In the genomic region with DNA sequence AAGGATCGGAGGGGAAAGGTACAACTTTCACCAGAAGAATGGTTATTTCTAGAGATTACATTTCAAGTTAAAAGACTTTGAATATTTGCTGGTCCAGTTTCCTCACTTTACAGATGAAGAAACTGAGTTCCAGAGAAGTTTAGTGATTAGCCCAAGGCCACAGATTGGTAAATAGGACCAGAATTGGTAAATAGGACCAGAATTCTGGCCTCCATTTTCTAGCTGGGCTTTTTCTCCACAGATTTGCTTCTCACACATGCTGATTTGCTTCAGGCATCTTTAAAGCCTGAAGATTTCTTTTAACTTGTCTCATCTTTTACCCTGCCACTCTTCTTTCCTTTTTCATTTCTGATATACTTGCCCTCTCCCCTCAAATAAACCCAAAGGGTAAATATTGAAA, we compare ENCODE assay signal across 22 cellular contexts. TPM values are rescaled to one million over a fixed set of nuclear protein-coding genes. Genes with fewer than 3 reads are reported as not detected.
DNase-seq lines count a peak whose midpoint lies in the region; TF ChIP-seq lines count a peak whose summit lies in the region.
"Had no signal": no experiment of that assay in that cellular context is flagged by ENCODE, and none has a peak within 500 bp of the region (broad histone marks: within the 10 kb centered on the region; RNA-seq: fewer than 3 reads in every experiment).

No MANE protein-coding gene starts in this region.

- H3K36me3 ChIP-seq in Karpas-422 (ENCODE audit: insufficient read depth, low read length) = no peaks in the 10 kb centered on the region
- no peaks in the 10 kb centered on the region for H3K36me3 ChIP-seq in endodermal cell (ENCODE audit: control insufficient read depth, insufficient read depth, low read length)

- H3K9me3 ChIP-seq in H9 (ENCODE audit: control insufficient read depth, low read depth, low read length) (no peaks in the 10 kb centered on the region), Karpas-422 (ENCODE audit: low read length) (no peaks in the 10 kb centered on the region), endodermal cell (ENCODE audit: control insufficient read depth, low read length) (no peaks in the 10 kb centered on the region)
- H3K9me3 ChIP-seq: A549, Caco-2, SK-N-SH had no signal

- no peak overlapping the region for H2BK15ac ChIP-seq in H9 (ENCODE audit: low read depth, low read length)

- H2BK12ac ChIP-seq in H9 (ENCODE audit: insufficient read length, low read depth, low read length) = no peak overlapping the region

- no peak overlapping the region for H2AK5ac ChIP-seq in H9 (ENCODE audit: insufficient read length, low read length)

- H3K4me2 ChIP-seq in H9 (ENCODE audit: insufficient read depth, insufficient read length, low read length) (no peak overlapping the region), Karpas-422 (ENCODE audit: low read depth, low read length, poor library complexity, severe bottlenecking) (no peak overlapping the region)
- H3K4me2 ChIP-seq: A549, SK-N-SH had no signal

- H3K9ac ChIP-seq in H9 (ENCODE audit: extremely low read depth, insufficient read length, low read length) (no peak overlapping the region), Karpas-422 (ENCODE audit: low read length) (no peak overlapping the region), endodermal cell (ENCODE audit: extremely low read depth, low read length, poor library complexity, severe bottlenecking) (no peak overlapping the region)
- H3K9ac ChIP-seq: SK-N-SH had no signal

- H3K4me3 ChIP-seq in Karpas-422 (ENCODE audit: low read length) = no peak overlapping the region
- H3K4me3 ChIP-seq in endodermal cell (ENCODE audit: low read length) = no peak overlapping the region
- H3K4me3 ChIP-seq: A549 had no signal

- no peaks in the 10 kb centered on the region for H3K36me3 Mint-ChIP-seq in H9 (ENCODE audit: insufficient read depth in 1 of 3, low read depth in 3 of 3)
- no peaks in the 10 kb centered on the region for H3K36me3 Mint-ChIP-seq in endodermal cell (ENCODE audit: low read depth)
- H3K36me3 Mint-ChIP-seq in neural crest cell (ENCODE audit: low read depth) = no peaks in the 10 kb centered on the region

- H4K8ac ChIP-seq in H9 (replicated peaks; ENCODE audit: insufficient read length, low read depth, low read length) = no peak overlapping the region

- no peak for DNase-seq in H9
- no peak for DNase-seq in Karpas-422
- DNase-seq in endodermal cell = no peak
- no peak for DNase-seq in neural crest cell (ENCODE audit: low read depth, low spot score)
- DNase-seq in Kasumi-1 (lab: John Stamatoyannopoulos, UW) = no peak
- no peak for DNase-seq in NCI-H82 treated with DMSO at 0.1 percent for 48 hours (lab: John Stamatoyannopoulos, UW; ENCODE audit: unreplicated experiment)
- no peak for DNase-seq in NCI-H2029 (lab: John Stamatoyannopoulos, UW)
- DNase-seq in NCI-H1436 treated with DMSO at 0.1 percent for 48 hours (lab: John Stamatoyannopoulos, UW) = no peak
- DNase-seq: Caco-2; CD4-positive, alpha-beta T cell; GDM1; GOT3; HFFc6; NCI-H1436; NCI-H2081; NCI-H2171 treated with DMSO at 0.1 percent for 48 hours; NCI-H69; NK-92 treated with Interleukin-12 subunit alpha and Interleukin-12 subunit beta, amount 100 ng/mL, for 24 hours; SHP77; SK-N-SH had no signal

- no peak overlapping the region for H4K5ac ChIP-seq in H9 (ENCODE audit: insufficient read length, low read depth, low read length)

- H3K27ac Mint-ChIP-seq in H9 (peak overlapping the region; percentile 92 to 100 (median 95); a peak in 6 of 7 replicates), endodermal cell (peak overlapping the region; percentile 53), neural crest cell (ENCODE audit: unreplicated experiment) (peak overlapping the region; percentile 32)
- H3K27ac Mint-ChIP-seq: CD4-positive, alpha-beta T cell; HFFc6 had no signal

- H3T11ph ChIP-seq in H9 (ENCODE audit: low read length) = no peak overlapping the region

- H3K4me1 ChIP-seq in H9 (ENCODE audit: insufficient read depth, low read length) (peaks cover 2% of the 10 kb centered on the region; the same call in 1 of the 2 replicates), Karpas-422 (ENCODE audit: low read length) (peaks cover 23% of the 10 kb centered on the region), endodermal cell (ENCODE audit: control insufficient read depth, insufficient read depth, low read length) (peaks cover 3% of the 10 kb centered on the region)

- H3K27ac ChIP-seq in H9 (ENCODE audit: insufficient read length, low read depth, low read length) (peak overlapping the region; percentile 56), Karpas-422 (ENCODE audit: low read length) (no peak overlapping the region), endodermal cell (ENCODE audit: low read depth, low read length) (no peak overlapping the region)
- H3K27ac ChIP-seq: A549 had no signal

- H3K23me2 ChIP-seq in H9 (ENCODE audit: insufficient read length, low read depth, low read length, poor library complexity, severe bottlenecking) = peaks cover 18% of the 10 kb centered on the region

- H2AFZ ChIP-seq in H9 (ENCODE audit: low read length) (no peak overlapping the region), Karpas-422 (ENCODE audit: low read length) (peak overlapping the region; percentile 60)

- no peak overlapping the region for H2BK5ac ChIP-seq in H9 (ENCODE audit: insufficient read length, low read length)

- H3K18ac ChIP-seq in H9 (ENCODE audit: insufficient read length, low read depth, low read length) = no peak overlapping the region

- H3K9me3 Mint-ChIP-seq in H9 (no peaks in the 10 kb centered on the region; a peak in 1 of 5 replicates), endodermal cell (no peaks in the 10 kb centered on the region), neural crest cell (no peaks in the 10 kb centered on the region)
- H3K9me3 Mint-ChIP-seq: HFFc6 had no signal

- no peaks in the 10 kb centered on the region for H3K79me1 ChIP-seq in H9 (ENCODE audit: insufficient read depth, low read depth, low read length, poor library complexity, severe bottlenecking)

- H3K4me3 Mint-ChIP-seq in H9 (peak overlapping the region in 1 of 2 experiments; percentile 22; a peak in 2 of 5 replicates), endodermal cell (no peak overlapping the region), neural crest cell (peak overlapping the region; percentile 64)
- H3K4me3 Mint-ChIP-seq: CD4-positive, alpha-beta T cell; HFFc6 had no signal

- whole genome bisulfite sequencing in H9 (ENCODE audit: extremely low coverage, insufficient read length, low lambda C conversion rate) = no CpG with 5 or more reads among the region's 1 CpG
- 92% methylated on average over 1 of the region's 1 CpG; no CpG with 5 or more reads in 1 of the 2 experiments for WGBS in endodermal cell (ENCODE audit: insufficient coverage in 1 of 2, insufficient read length in 1 of 2), 2 experiments

- H3K14ac ChIP-seq in H9 (ENCODE audit: insufficient read depth, low read length) = no peak overlapping the region

- no peak overlapping the region for H2BK20ac ChIP-seq in H9 (ENCODE audit: low read depth, low read length, poor library complexity, severe bottlenecking)

- H3K27me3 Mint-ChIP-seq in H9 (ENCODE audit: low read depth) (no peaks in the 10 kb centered on the region), endodermal cell (ENCODE audit: insufficient read depth) (no peaks in the 10 kb centered on the region), neural crest cell (ENCODE audit: low read depth) (no peaks in the 10 kb centered on the region)

- H3K79me2 ChIP-seq in H9 (ENCODE audit: insufficient read depth, low read length) = peaks cover 2% of the 10 kb centered on the region; the same call in 1 of the 2 replicates
- H3K79me2 ChIP-seq in Karpas-422 (ENCODE audit: low read length) = no peaks in the 10 kb centered on the region

- no peak overlapping the region for H4K91ac ChIP-seq in H9 (ENCODE audit: insufficient read length, low read depth, low read length)

- H2BK120ac ChIP-seq in H9 (ENCODE audit: low read depth, low read length, poor library complexity, severe bottlenecking) = no peak overlapping the region

- no peak overlapping the region for H3K4ac ChIP-seq in H9 (ENCODE audit: low read depth, low read length)

- no peak overlapping the region for H3K56ac ChIP-seq in H9 (ENCODE audit: insufficient read length, low read depth, low read length)

- no peaks in the 10 kb centered on the region for H3K27me3 ChIP-seq in H9 (ENCODE audit: insufficient read depth, low read length)
- H3K27me3 ChIP-seq in Karpas-422 (ENCODE audit: low read length) = no peaks in the 10 kb centered on the region
- no peaks in the 10 kb centered on the region for H3K27me3 ChIP-seq in endodermal cell (ENCODE audit: control insufficient read depth, insufficient read depth, low read length, poor library complexity, severe bottlenecking)

- H4K20me1 ChIP-seq in H9 (ENCODE audit: control insufficient read depth, insufficient read depth, insufficient read length) = no peaks in the 10 kb centered on the region
- H4K20me1 ChIP-seq in Karpas-422 (ENCODE audit: insufficient read depth, low read depth, low read length) = no peaks in the 10 kb centered on the region

- H3K4me1 Mint-ChIP-seq in H9 (peaks cover 54 to 62% of the 10 kb centered on the region in 2 experiments), endodermal cell (peaks cover 33% of the 10 kb centered on the region), neural crest cell (peaks cover 56% of the 10 kb centered on the region)

- no peaks in the 10 kb centered on the region for H3K9me2 ChIP-seq in Karpas-422 (replicated peaks; ENCODE audit: insufficient read depth, low read length)
- H3K9me2 ChIP-seq: SK-N-SH had no signal

- no peak for TF ChIP-seq CTCF in H9 (conservative IDR thresholded peaks at IDR 0.05)
- no peak for TF ChIP-seq CTCF in endodermal cell (conservative IDR thresholded peaks at IDR 0.05)
- TF ChIP-seq CTCF in neural crest cell (conservative IDR thresholded peaks at IDR 0.05) = no peak

- no peak overlapping the region for H3K23ac ChIP-seq in H9 (ENCODE audit: insufficient read length, low read depth, low read length)

RNA-seq across cellular contexts. Expression of gene LIN28B, which starts 5.2 kb away (rescaled TPM):
- total RNA-seq in H9 (2021) = 109 and 110 TPM in 2 replicates
- total RNA-seq in Karpas-422 (2014; rRNA removed; shearing (Covaris generic); ENCODE audit: low replicate concordance) = 9.5 and 21.4 TPM in 2 replicates
- 10 to 100 TPM; 65.1 to 65.3 TPM for total RNA-seq in endodermal cell
- polyA plus RNA-seq in endodermal cell (2013, experiment 1 of 2) = 46.4 TPM
- 46.7 TPM for polyA plus RNA-seq in endodermal cell (2013, experiment 2 of 2)
- total RNA-seq in neural crest cell = 73.2 and 76.3 TPM in 2 replicates
- total RNA-seq: CD4-positive, alpha-beta T cell; HFFc6 had no signal
- polyA plus RNA-seq: BJ had no signal

Comparison
In these comparisons a context has a peak if more than half of its experiments do, and no peak if none do; other contexts are left out.
1. H3K27ac Mint-ChIP-seq: peak in every context shown above with its lines; median percentile 95 in H9; 53 in endodermal cell; 32 in neural crest cell.